Comparison of ENCODE assay signal across 27 cellular contexts in genomic region chr12:52060498-52061177, GRCh38. TPM values are rescaled to one million over a fixed set of nuclear protein-coding genes. Genes with fewer than 3 reads are reported as not detected.
DNase-seq lines count a peak whose midpoint lies in the region; ATAC-seq, FAIRE-seq and TF ChIP-seq lines count a peak whose summit lies in the region.
"Had no signal": no experiment of that assay in that cellular context is flagged by ENCODE, and none has a peak within 500 bp of the region (broad histone marks: within the 10 kb centered on the region; RNA-seq: fewer than 3 reads in every experiment).

No MANE protein-coding gene starts in this region.

- H3K27ac ChIP-seq in A549: no peak overlapping the region
- peak overlapping the region in 1 of 2 donors; percentile 5 for H3K27ac ChIP-seq in coronary artery
- H3K27ac ChIP-seq: PC-9, SJCRH30, vagina, VCaP had no signal

- TF ChIP-seq EP300 in A549 (IDR thresholded peaks at IDR 0.05): no peak

- no peak for TF ChIP-seq RAD21 in A549 (conservative IDR thresholded peaks at IDR 0.05 in 1 of 2, IDR thresholded peaks at IDR 0.05 in 1 of 2)

- DNase-seq in activated CD4-positive, alpha-beta T cell treated with anti-CD3 and anti-CD28 coated beads for 1 hour: peak; percentile 76
- no peak for DNase-seq in activated CD4-positive, alpha-beta T cell treated with anti-CD3 and anti-CD28 coated beads for 48 hours
- DNase-seq in A549 (ENCODE audit: low read depth in 1 of 2, low spot score in 1 of 2) (peak in 1 of 2 experiments; percentile 82), coronary artery (ENCODE audit: low spot score) (peak; percentile 91), omental fat pad (ENCODE audit: low spot score) (no peak), AG08396 (ENCODE audit: low spot score) (no peak), ecto neural progenitor cell (ENCODE audit: low spot score) (no peak)
- DNase-seq in T-helper 2 cell treated with Interferon-gamma antibody and Interleukin-4, amounts not matched to agents 5 μg/mL and 100 μg/mL, for 36 hours (ENCODE audit: low spot score): no peak
- DNase-seq: 8988T; activated naive CD8-positive, alpha-beta T cell treated with anti-CD3 and anti-CD28 coated beads, Interleukin-2, amount 10 ng/mL, durations not matched to agents 7 days and 5 days; BE2C; Caco-2; Karpas-422; midbrain; NCI-H187 treated with DMSO at 0.1 percent for 48 hours; NCI-H345; PC-9; posterior cingulate gyrus; SJCRH30; stimulated activated CD4-positive, alpha-beta T cell treated with anti-CD3 and anti-CD28 coated beads, Interleukin-4, amount 100 ng/mL, for 4 hours had no signal

- ATAC-seq in A549 (peak; percentile 28 to 31), omental fat pad (ENCODE audit: low FRiP score) (peak; percentile 1)

- H3K9me3 Mint-ChIP-seq in T-helper 2 cell treated with Interferon-gamma antibody and Interleukin-4, amounts not matched to agents 5 μg/mL and 100 μg/mL, for 36 hours: no peaks in the 10 kb centered on the region
- H3K9me3 Mint-ChIP-seq: activated naive CD8-positive, alpha-beta T cell treated with anti-CD3 and anti-CD28 coated beads, Interleukin-2, amount 10 ng/mL, durations not matched to agents 7 days and 5 days; activated T-helper 2 cell treated with anti-CD3 and anti-CD28 coated beads, Interferon-gamma antibody, Interleukin-2, Interleukin-4, amounts not matched to agents 10 μg/mL and 5 μg/mL and 100 μg/mL, durations not matched to agents 14 hours and 24 hours and 36 hours; nephron; T-helper 1 cell treated with Interleukin-12 subunit alpha and Interleukin-12 subunit beta and Interleukin-4 antibody, amounts not matched to agents 30 μg/mL and 1 μg/mL, for 36 hours had no signal

- no peaks in the 10 kb centered on the region for H3K4me1 Mint-ChIP-seq in T-helper 2 cell treated with Interferon-gamma antibody and Interleukin-4, amounts not matched to agents 5 μg/mL and 100 μg/mL, for 36 hours (ENCODE audit: low read depth)
- H3K4me1 Mint-ChIP-seq: activated naive CD8-positive, alpha-beta T cell treated with anti-CD3 and anti-CD28 coated beads, Interleukin-2, amount 10 ng/mL, durations not matched to agents 7 days and 5 days had no signal

- no peak overlapping the region for H3K27ac Mint-ChIP-seq in T-helper 2 cell treated with Interferon-gamma antibody and Interleukin-4, amounts not matched to agents 5 μg/mL and 100 μg/mL, for 36 hours
- H3K27ac Mint-ChIP-seq: activated naive CD8-positive, alpha-beta T cell treated with anti-CD3 and anti-CD28 coated beads, Interleukin-2, amount 10 ng/mL, durations not matched to agents 7 days and 5 days; activated T-helper 2 cell treated with anti-CD3 and anti-CD28 coated beads, Interferon-gamma antibody, Interleukin-2, Interleukin-4, amounts not matched to agents 10 μg/mL and 5 μg/mL and 100 μg/mL, durations not matched to agents 14 hours and 24 hours and 36 hours; nephron had no signal

- H3K27me3 Mint-ChIP-seq in T-helper 2 cell treated with Interferon-gamma antibody and Interleukin-4, amounts not matched to agents 5 μg/mL and 100 μg/mL, for 36 hours (ENCODE audit: low read depth): no peaks in the 10 kb centered on the region

- POLR2A ChIA-PET in A549 (lab: Yijun Ruan, JAX): interaction anchor here (2.4 to 2.8 kb wide), 2 partner anchors 9 to 10 kb away, joined by 9 to 10 read pairs; partner anchors contain the start of genes ATG101 and NR4A1

- TF ChIP-seq CTCF in A549 (IDR thresholded peaks at IDR 0.05): no peak
- no peak for TF ChIP-seq CTCF in coronary artery (IDR thresholded peaks at IDR 0.05)
- TF ChIP-seq CTCF in omental fat pad (IDR thresholded peaks at IDR 0.05): no peak

- no peak overlapping the region for H3K4me3 Mint-ChIP-seq in T-helper 2 cell treated with Interferon-gamma antibody and Interleukin-4, amounts not matched to agents 5 μg/mL and 100 μg/mL, for 36 hours
- H3K4me3 Mint-ChIP-seq: activated naive CD8-positive, alpha-beta T cell treated with anti-CD3 and anti-CD28 coated beads, Interleukin-2, amount 10 ng/mL, durations not matched to agents 7 days and 5 days; nephron; T-helper 1 cell treated with Interleukin-12 subunit alpha and Interleukin-12 subunit beta and Interleukin-4 antibody, amounts not matched to agents 30 μg/mL and 1 μg/mL, for 36 hours had no signal

- CTCF ChIA-PET in A549 (lab: Yijun Ruan, JAX): interaction anchor here (1.5 to 42.5 kb wide), 5 partner anchors 9 to 57 kb away, joined by 4 to 1730 read pairs (median 25); partner anchors contain the start of genes ATG101, NR4A1 and SMIM41

- WGBS in A549 (ENCODE audit: missing lambda C conversion rate): 76% methylated on average over 12 of the region's 14 CpGs

- H3K4me1 ChIP-seq in A549: peaks cover 16% of the 10 kb centered on the region
- H3K4me1 ChIP-seq: Caco-2, vagina had no signal

- H3K36me3 Mint-ChIP-seq in T-helper 2 cell treated with Interferon-gamma antibody and Interleukin-4, amounts not matched to agents 5 μg/mL and 100 μg/mL, for 36 hours (ENCODE audit: low read depth): no peaks in the 10 kb centered on the region
- H3K36me3 Mint-ChIP-seq: activated naive CD8-positive, alpha-beta T cell treated with anti-CD3 and anti-CD28 coated beads, Interleukin-2, amount 10 ng/mL, durations not matched to agents 7 days and 5 days had no signal

- TF ChIP-seq POLR2A in A549 (IDR thresholded peaks at IDR 0.05; ENCODE audit: low read length): no peak

- H3K9me3 ChIP-seq in A549: no peaks in the 10 kb centered on the region
- H3K9me3 ChIP-seq: BE2C, Caco-2, SJCRH30, vagina had no signal

- no peak for FAIRE-seq in A549 (lab: Jason Lieb, UNC)
- FAIRE-seq: bronchial epithelial cell, H54 had no signal

- no peak overlapping the region for H3K4me2 ChIP-seq in A549
- H3K4me2 ChIP-seq: PC-9 had no signal

- no peak overlapping the region for H3K4me3 ChIP-seq in A549
- H3K4me3 ChIP-seq in coronary artery: no peak overlapping the region
- H3K4me3 ChIP-seq: PC-9, SJCRH30, vagina had no signal

TF ChIP-seq in A549, 52 proteins besides CTCF, POLR2A, EP300 and RAD21 (continues in another document):
- TF ChIP-seq TFCP2L1 (CRISPR knock-in tag; IDR thresholded peaks at IDR 0.05) (peak; percentile 67), SREBF2 (IDR thresholded peaks at IDR 0.05) (no peak), ELK1 (IDR thresholded peaks at IDR 0.05; ENCODE audit: low read depth, low read length) (no peak), PHF8 (IDR thresholded peaks at IDR 0.05; ENCODE audit: borderline replicate concordance, low read depth) (no peak)

RNA-seq across cellular contexts. Expression of gene ATG101, which starts 9.1 kb away (rescaled TPM):
- 124 and 141 TPM in 2 replicates for polyA plus RNA-seq in A549 (2011; rRNA removed)
- 168 and 190 TPM in 2 replicates for polyA plus RNA-seq in A549 (2012; cell fraction: cytosol; rRNA removed)
- polyA plus RNA-seq in A549 (2012; cell fraction: nucleus; rRNA removed): 140 and 145 TPM in 2 replicates
- 81.3 to 87.9 TPM (median 82.6 TPM) in 3 replicates for polyA plus RNA-seq in A549 (2017; fragmentation: RNase III; extraction: RNeasy Plus Mini Kit Qiagen cat#74134 plus additional on column Dnase treatment)
- polyA minus RNA-seq in A549 (2011; rRNA and poly(A)+ RNA removed): 109 and 119 TPM in 2 replicates
- total RNA-seq in omental fat pad: 10 to 100 TPM; 33.6 to 65.5 (median 52.6) TPM

RNA-seq across cellular contexts. Expression of gene NR4A1, which starts 9.4 kb away (rescaled TPM):
- 81.3 and 89.6 TPM in 2 replicates for polyA plus RNA-seq in A549 (2011; rRNA removed)
- polyA plus RNA-seq in A549 (2012; cell fraction: cytosol; rRNA removed): 151 and 315 TPM in 2 replicates
- polyA plus RNA-seq in A549 (2012; cell fraction: nucleus; rRNA removed): 768 and 886 TPM in 2 replicates
- polyA plus RNA-seq in A549 (2017; fragmentation: RNase III; extraction: RNeasy Plus Mini Kit Qiagen cat#74134 plus additional on column Dnase treatment): 24.7 to 39.6 TPM (median 28.7 TPM) in 3 replicates
- polyA minus RNA-seq in A549 (2011; rRNA and poly(A)+ RNA removed): 132 and 174 TPM in 2 replicates
- total RNA-seq in omental fat pad: 1,000 to 10,000 TPM in 1 of 4 donors, 100 to 1,000 TPM in 2, 10 to 100 TPM in 1; 74.9 to 1,106 (median 350) TPM

RNA-seq across cellular contexts. Expression of gene SMIM41, which starts 18.9 kb away (rescaled TPM):
- polyA plus RNA-seq in A549 (2011; rRNA removed) (not detected in 2 replicates), A549 (2017; fragmentation: RNase III; extraction: RNeasy Plus Mini Kit Qiagen cat#74134 plus additional on column Dnase treatment) (not detected in 3 replicates)
- polyA plus RNA-seq in A549 (2012; cell fraction: cytosol; rRNA removed): not detected in 2 replicates
- polyA plus RNA-seq in A549 (2012; cell fraction: nucleus; rRNA removed): 0.06 and 0.10 TPM in 2 replicates
- polyA minus RNA-seq in A549 (2011; rRNA and poly(A)+ RNA removed): not detected in 2 replicates
- total RNA-seq in omental fat pad: 1 to 10 TPM in 3 of 4 donors, not detected in 1; 1.1 to 1.9 (median 1.1) TPM
- total RNA-seq: activated naive CD8-positive, alpha-beta T cell treated with anti-CD3 and anti-CD28 coated beads, Interleukin-2, amount 10 ng/mL, durations not matched to agents 7 days and 5 days; Caco-2; PC-9; SJCRH30 had no signal

RNA-seq across cellular contexts. Expression of gene TAMALIN, which starts 53.9 kb away (rescaled TPM):
- polyA plus RNA-seq in A549 (2011; rRNA removed) (0.22 and 0.35 TPM in 2 replicates), A549 (2017; fragmentation: RNase III; extraction: RNeasy Plus Mini Kit Qiagen cat#74134 plus additional on column Dnase treatment) (0.16 to 0.30 TPM (median 0.29 TPM) in 3 replicates)
- polyA plus RNA-seq in A549 (2012; cell fraction: cytosol; rRNA removed): 0.44 and 0.53 TPM in 2 replicates
- polyA plus RNA-seq in A549 (2012; cell fraction: nucleus; rRNA removed): 1.4 and 3.1 TPM in 2 replicates
- polyA minus RNA-seq in A549 (2011; rRNA and poly(A)+ RNA removed): 0.44 and 0.62 TPM in 2 replicates
- total RNA-seq in omental fat pad: 10 to 100 TPM; 19.0 to 67.9 (median 29.5) TPM
- total RNA-seq: bronchial epithelial cell, PC-9 had no signal

Comparison
In these comparisons a context has a peak if more than half of its experiments do, and no peak if none do; other contexts are left out.
1. DNase-seq: peak in activated CD4-positive, alpha-beta T cell treated with anti-CD3 and anti-CD28 coated beads for 1 hour (single experiment) and coronary artery (single experiment); none in activated CD4-positive, alpha-beta T cell treated with anti-CD3 and anti-CD28 coated beads for 48 hours (single experiment), omental fat pad (single experiment), AG08396 (single experiment), ecto neural progenitor cell (single experiment) and T-helper 2 cell treated with Interferon-gamma antibody and Interleukin-4, amounts not matched to agents 5 μg/mL and 100 μg/mL, for 36 hours (single experiment).